ENCODE assay signal across 21 cellular contexts in the genomic region with DNA sequence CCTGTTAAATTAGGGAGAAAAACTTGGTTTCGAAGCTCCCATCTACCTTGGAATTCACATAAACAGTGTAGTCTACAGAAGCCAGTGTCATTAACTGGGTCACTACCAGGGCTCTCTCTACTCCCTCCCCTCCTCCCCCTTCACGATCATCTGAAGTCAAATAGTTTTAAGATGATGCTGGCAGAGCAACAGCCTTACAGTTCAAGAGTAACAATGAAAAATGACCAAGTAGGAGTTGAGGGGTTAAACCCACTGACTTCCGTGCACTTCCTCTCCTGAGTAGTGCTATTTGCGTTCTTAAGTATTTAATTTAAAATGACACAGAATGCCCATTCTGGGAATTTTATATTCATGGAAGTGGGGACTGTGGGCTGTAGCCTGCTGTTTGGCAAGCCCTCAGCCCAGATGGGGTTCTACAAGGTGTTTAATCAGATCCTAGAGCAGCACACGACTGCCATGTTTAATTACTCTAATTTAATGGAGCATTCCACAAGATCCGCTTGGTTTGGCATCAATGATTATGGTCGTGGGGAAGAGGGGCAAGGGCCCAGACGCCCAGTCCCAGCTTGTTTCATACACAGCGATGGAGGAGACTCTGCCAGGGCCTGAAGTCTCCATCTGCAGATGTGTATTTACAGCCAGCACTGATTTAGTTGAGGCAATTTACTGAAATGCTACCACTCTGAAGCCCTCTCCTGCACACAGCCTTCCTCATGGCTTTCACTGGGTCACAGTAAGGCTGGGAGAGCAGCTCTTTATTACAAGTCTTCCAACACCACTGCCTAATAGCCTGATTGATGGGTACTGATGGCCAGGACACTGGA.
DNase-seq lines count a peak whose midpoint lies in the region; ATAC-seq and TF ChIP-seq lines count a peak whose summit lies in the region.
"Had no signal": no experiment of that assay in that cellular context is flagged by ENCODE, and none has a peak within 500 bp of the region (broad histone marks: within the 10 kb centered on the region; RNA-seq: fewer than 3 reads in every experiment).

No MANE protein-coding gene starts in this region.

- H3K79me2 ChIP-seq in H9 (ENCODE audit: insufficient read depth, low read length) (no peaks in the 10 kb centered on the region), smooth muscle cell (ENCODE audit: low read depth) (no peaks in the 10 kb centered on the region)

- no peak overlapping the region for H2BK5ac ChIP-seq in H9 (ENCODE audit: insufficient read length, low read length)

- no peak overlapping the region for H2BK20ac ChIP-seq in H9 (ENCODE audit: low read depth, low read length, poor library complexity, severe bottlenecking)

- peaks cover 8% of the 10 kb centered on the region for H3K36me3 ChIP-seq in smooth muscle cell (ENCODE audit: low read depth)
- H3K36me3 ChIP-seq: BE2C had no signal

- H3K27ac ChIP-seq in H9 (ENCODE audit: insufficient read length, low read depth, low read length) (no peak overlapping the region), smooth muscle cell (ENCODE audit: low read depth) (no peak overlapping the region)
- H3K27ac ChIP-seq: esophagus muscularis mucosa, upper lobe of left lung had no signal

- H3K79me1 ChIP-seq in H9 (ENCODE audit: insufficient read depth, low read depth, low read length, poor library complexity, severe bottlenecking) = no peaks in the 10 kb centered on the region

- H3K27me3 ChIP-seq in H9 (ENCODE audit: insufficient read depth, low read length) (no peaks in the 10 kb centered on the region), smooth muscle cell (ENCODE audit: low read depth) (no peaks in the 10 kb centered on the region)
- H3K27me3 ChIP-seq: BE2C, esophagus muscularis mucosa, upper lobe of left lung had no signal

- no peak overlapping the region for H3K23ac ChIP-seq in H9 (ENCODE audit: insufficient read length, low read depth, low read length)

- H3K23me2 ChIP-seq in H9 (ENCODE audit: insufficient read length, low read depth, low read length, poor library complexity, severe bottlenecking) = no peaks in the 10 kb centered on the region

- H4K5ac ChIP-seq in H9 (ENCODE audit: insufficient read length, low read depth, low read length) = no peak overlapping the region

- no peak overlapping the region for H3K4me3 ChIP-seq in smooth muscle cell
- H3K4me3 ChIP-seq: esophagus muscularis mucosa, upper lobe of left lung had no signal

- H3K14ac ChIP-seq in H9 (ENCODE audit: insufficient read depth, low read length) = no peak overlapping the region

- DNase-seq in H9 (peak; percentile 25), iris pigment epithelial cell (ENCODE audit: low read depth) (peak; percentile 10), smooth muscle cell (lab: John Stamatoyannopoulos, UW; ENCODE audit: unreplicated experiment) (no peak), left ventricle myocardium superior (no peak)
- no peak for DNase-seq in activated T-helper 2 cell treated with anti-CD3 and anti-CD28 coated beads, Interferon-gamma antibody, Interleukin-2, Interleukin-4, amounts not matched to agents 10 μg/mL and 5 μg/mL and 100 μg/mL, durations not matched to agents 14 hours and 24 hours and 36 hours (ENCODE audit: low spot score)
- DNase-seq: activated naive CD4-positive, alpha-beta T cell treated with anti-CD3 and anti-CD28 coated beads for 36 hours; activated T-cell treated with anti-CD3 and anti-CD28 coated beads, Interleukin-2, amount 50 U/mL, for 24 hours; BE2C; cerebellar nuclear complex; effector memory CD4-positive, alpha-beta T cell; glutamatergic neuron; KBM-7; MV-4-11; NCI-H2081 treated with DMSO at 0.1 percent for 48 hours; NCI-H510A treated with DMSO at 0.1 percent for 48 hours; T-helper 9 cell; upper lobe of left lung had no signal

- H3K4me3 Mint-ChIP-seq in H9 = no peak overlapping the region
- no peak overlapping the region for H3K4me3 Mint-ChIP-seq in activated T-helper 2 cell treated with anti-CD3 and anti-CD28 coated beads, Interferon-gamma antibody, Interleukin-2, Interleukin-4, amounts not matched to agents 10 μg/mL and 5 μg/mL and 100 μg/mL, durations not matched to agents 14 hours and 24 hours and 36 hours (ENCODE audit: low read depth)
- H3K4me3 Mint-ChIP-seq: activated naive CD4-positive, alpha-beta T cell treated with anti-CD3 and anti-CD28 coated beads for 36 hours; activated T-cell treated with anti-CD3 and anti-CD28 coated beads, Interleukin-2, amount 50 U/mL, for 24 hours had no signal

- no peak overlapping the region for H3K9ac ChIP-seq in H9 (ENCODE audit: extremely low read depth, insufficient read length, low read length)
- H3K9ac ChIP-seq in smooth muscle cell (ENCODE audit: low read depth) = no peak overlapping the region

- peak overlapping the region in 1 of 3 experiments; percentile 36; a peak in 1 of 7 replicates for H3K27ac Mint-ChIP-seq in H9
- H3K27ac Mint-ChIP-seq in activated T-helper 2 cell treated with anti-CD3 and anti-CD28 coated beads, Interferon-gamma antibody, Interleukin-2, Interleukin-4, amounts not matched to agents 10 μg/mL and 5 μg/mL and 100 μg/mL, durations not matched to agents 14 hours and 24 hours and 36 hours = no peak overlapping the region
- H3K27ac Mint-ChIP-seq: activated naive CD4-positive, alpha-beta T cell treated with anti-CD3 and anti-CD28 coated beads for 36 hours; activated T-cell treated with anti-CD3 and anti-CD28 coated beads, Interleukin-2, amount 50 U/mL, for 24 hours had no signal

- H3K9me3 Mint-ChIP-seq in H9 = no peaks in the 10 kb centered on the region
- H3K9me3 Mint-ChIP-seq in activated T-helper 2 cell treated with anti-CD3 and anti-CD28 coated beads, Interferon-gamma antibody, Interleukin-2, Interleukin-4, amounts not matched to agents 10 μg/mL and 5 μg/mL and 100 μg/mL, durations not matched to agents 14 hours and 24 hours and 36 hours = no peaks in the 10 kb centered on the region
- H3K9me3 Mint-ChIP-seq: activated naive CD4-positive, alpha-beta T cell treated with anti-CD3 and anti-CD28 coated beads for 36 hours; activated T-cell treated with anti-CD3 and anti-CD28 coated beads, Interleukin-2, amount 50 U/mL, for 24 hours had no signal

- H2AFZ ChIP-seq in H9 (ENCODE audit: low read length) (no peak overlapping the region), smooth muscle cell (ENCODE audit: low read depth) (no peak overlapping the region)

- no peak overlapping the region for H2BK120ac ChIP-seq in H9 (ENCODE audit: low read depth, low read length, poor library complexity, severe bottlenecking)

- no peak overlapping the region for H2AK5ac ChIP-seq in H9 (ENCODE audit: insufficient read length, low read length)

- TF ChIP-seq CTCF in H9 (conservative IDR thresholded peaks at IDR 0.05) (no peak), smooth muscle cell (IDR thresholded peaks at IDR 0.05; ENCODE audit: borderline replicate concordance, insufficient read depth, poor library complexity, severe bottlenecking) (no peak)

- ATAC-seq in SK-N-SH treated with all-trans-retinoic acid at 6 μM for 48 hours = peak; percentile 66
- no peak for ATAC-seq in GM19328 (IDR thresholded peaks at IDR 0.05; ENCODE audit: unreplicated experiment)
- no peak for ATAC-seq in left ventricle myocardium superior
- ATAC-seq: activated CD4-positive, CD25-positive, alpha-beta regulatory T cell treated with anti-CD3 and anti-CD28 coated beads, Interleukin-2, amount 50 U/mL, for 24 hours had no signal

- H3K4me1 Mint-ChIP-seq in H9 = peaks cover 16 to 19% of the 10 kb centered on the region in 2 experiments
- H3K4me1 Mint-ChIP-seq in activated T-helper 2 cell treated with anti-CD3 and anti-CD28 coated beads, Interferon-gamma antibody, Interleukin-2, Interleukin-4, amounts not matched to agents 10 μg/mL and 5 μg/mL and 100 μg/mL, durations not matched to agents 14 hours and 24 hours and 36 hours (ENCODE audit: low read depth) = no peaks in the 10 kb centered on the region

- no peak overlapping the region for H3T11ph ChIP-seq in H9 (ENCODE audit: low read length)

- H3K18ac ChIP-seq in H9 (ENCODE audit: insufficient read length, low read depth, low read length) = no peak overlapping the region

- H4K20me1 ChIP-seq in H9 (ENCODE audit: control insufficient read depth, insufficient read depth, insufficient read length) = no peaks in the 10 kb centered on the region
- no peaks in the 10 kb centered on the region for H4K20me1 ChIP-seq in smooth muscle cell (ENCODE audit: low read depth)

- intact Hi-C loops in activated T-helper 2 cell treated with anti-CD3 and anti-CD28 coated beads, Interferon-gamma antibody, Interleukin-2, Interleukin-4, amounts not matched to agents 10 μg/mL and 5 μg/mL and 100 μg/mL, durations not matched to agents 14 hours and 24 hours and 36 hours (cut with micrococcal nuclease) = no loop called here
- intact Hi-C loops in left ventricle myocardium superior (cut with micrococcal nuclease) = no loop called here

- H4K8ac ChIP-seq in H9 (replicated peaks; ENCODE audit: insufficient read length, low read depth, low read length) = no peak overlapping the region

- H2BK12ac ChIP-seq in H9 (ENCODE audit: insufficient read length, low read depth, low read length) = no peak overlapping the region

- peaks cover 11% of the 10 kb centered on the region for H3K27me3 Mint-ChIP-seq in H9 (ENCODE audit: low read depth)
- peaks cover 2% of the 10 kb centered on the region for H3K27me3 Mint-ChIP-seq in activated T-helper 2 cell treated with anti-CD3 and anti-CD28 coated beads, Interferon-gamma antibody, Interleukin-2, Interleukin-4, amounts not matched to agents 10 μg/mL and 5 μg/mL and 100 μg/mL, durations not matched to agents 14 hours and 24 hours and 36 hours (ENCODE audit: low read depth)
- H3K27me3 Mint-ChIP-seq: activated T-cell treated with anti-CD3 and anti-CD28 coated beads, Interleukin-2, amount 50 U/mL, for 24 hours had no signal

- H3F3A ChIP-seq in smooth muscle cell (ENCODE audit: low read depth) = peaks cover 7% of the 10 kb centered on the region

- H3K56ac ChIP-seq in H9 (ENCODE audit: insufficient read length, low read depth, low read length) = no peak overlapping the region

- no peak overlapping the region for H3K4ac ChIP-seq in H9 (ENCODE audit: low read depth, low read length)

- no peak overlapping the region for H2BK15ac ChIP-seq in H9 (ENCODE audit: low read depth, low read length)

- H3K4me1 ChIP-seq in H9 (ENCODE audit: insufficient read depth, low read length) (peaks cover 5% of the 10 kb centered on the region; the same call in 1 of the 2 replicates), smooth muscle cell (ENCODE audit: low read depth) (no peaks in the 10 kb centered on the region)
- H3K4me1 ChIP-seq: BE2C, upper lobe of left lung had no signal

- H4K91ac ChIP-seq in H9 (ENCODE audit: insufficient read length, low read depth, low read length) = no peak overlapping the region

- WGBS in H9 (ENCODE audit: extremely low coverage, insufficient read length, low lambda C conversion rate) = no CpG with 5 or more reads among the region's 9 CpGs
- WGBS in smooth muscle cell (ENCODE audit: low lambda C conversion rate) = 65% methylated on average over 9 of the region's 9 CpGs

- H3K4me2 ChIP-seq in H9 (ENCODE audit: insufficient read depth, insufficient read length, low read length) = no peak overlapping the region
- peak overlapping the region; percentile 47 for H3K4me2 ChIP-seq in smooth muscle cell

- H3K36me3 Mint-ChIP-seq in H9 (ENCODE audit: insufficient read depth in 1 of 3, low read depth in 3 of 3) = no peaks in the 10 kb centered on the region
- no peaks in the 10 kb centered on the region for H3K36me3 Mint-ChIP-seq in activated T-helper 2 cell treated with anti-CD3 and anti-CD28 coated beads, Interferon-gamma antibody, Interleukin-2, Interleukin-4, amounts not matched to agents 10 μg/mL and 5 μg/mL and 100 μg/mL, durations not matched to agents 14 hours and 24 hours and 36 hours (ENCODE audit: low read depth)

- H3K9me3 ChIP-seq in H9 (ENCODE audit: control insufficient read depth, low read depth, low read length) (no peaks in the 10 kb centered on the region), smooth muscle cell (replicated peaks; ENCODE audit: low read depth) (no peaks in the 10 kb centered on the region)
- H3K9me3 ChIP-seq: BE2C, esophagus muscularis mucosa, upper lobe of left lung had no signal

Comparison
In these comparisons a context has a peak if more than half of its experiments do, and no peak if none do; other contexts are left out.
1. DNase-seq: peak in H9 (single experiment) and iris pigment epithelial cell (single experiment); none in smooth muscle cell (single experiment), activated T-helper 2 cell treated with anti-CD3 and anti-CD28 coated beads, Interferon-gamma antibody, Interleukin-2, Interleukin-4, amounts not matched to agents 10 μg/mL and 5 μg/mL and 100 μg/mL, durations not matched to agents 14 hours and 24 hours and 36 hours (single experiment) and left ventricle myocardium superior (single experiment).